8 cellular contexts compared by ENCODE assay signal in genomic region chr1:21251773-21252471, GRCh38. TPM values are rescaled to one million over a fixed set of nuclear protein-coding genes. Genes with fewer than 3 reads are reported as not detected.
A peak's percentile ranks its signal among the peaks of the same experiment; 100 is the strongest.
DNase-seq lines count a peak whose midpoint lies in the region; ATAC-seq and TF ChIP-seq lines count a peak whose summit lies in the region.

No MANE protein-coding gene starts in this region.

- no peak for TF ChIP-seq CTCF in AG09309 (IDR thresholded peaks at IDR 0.05; ENCODE audit: control insufficient read depth, insufficient read depth, low read depth, low read length, missing control alignments)
- no peak for TF ChIP-seq CTCF in MCF 10A (IDR thresholded peaks at IDR 0.05; ENCODE audit: unreplicated experiment)
- no peak for TF ChIP-seq CTCF in lower lobe of right lung (IDR thresholded peaks at IDR 0.05)
- TF ChIP-seq CTCF in transverse colon (IDR thresholded peaks at IDR 0.05): no peak

- ATAC-seq in lower lobe of right lung (peak; percentile 68 to 72), GM21528 (IDR thresholded peaks at IDR 0.05; ENCODE audit: low FRiP score, unreplicated experiment) (no peak), GM21515 (IDR thresholded peaks at IDR 0.05; ENCODE audit: unreplicated experiment) (no peak)

- no peak for TF ChIP-seq POLR2A in transverse colon (IDR thresholded peaks at IDR 0.05)

- H3K27me3 ChIP-seq in lower lobe of right lung (ENCODE audit: low read depth) (no peaks in the 10 kb centered on the region), transverse colon (no peaks in the 10 kb centered on the region)

- peaks cover 24% of the 10 kb centered on the region for H3K36me3 Mint-ChIP-seq in MCF 10A (ENCODE audit: insufficient read depth, unreplicated experiment)

- H3K36me3 ChIP-seq in lower lobe of right lung: peaks cover 72% of the 10 kb centered on the region
- H3K36me3 ChIP-seq in transverse colon: peaks cover 0 to 11% (median 5%) of the 10 kb centered on the region in 4 donors

- WGBS in transverse colon (ENCODE audit: low coverage in 1 of 2), 2 donors: 40 to 45% methylated on average over 1 to 4 of the region's 4 CpGs

- in situ Hi-C loops in transverse colon (cut with MboI; ENCODE audit: low pct_ligation_motif_present in 1 of 4, low pct_unique_long_range_greater_than_20kb in 1 of 4, low sequenced_read_pairs in 3 of 4): loop anchor here in 3 of 4 donors (5.0 to 10.0 kb wide), 2 partner anchors 113 to 115 kb away; no protein-coding TSS in a partner anchor

- no peaks in the 10 kb centered on the region for H3K9me3 Mint-ChIP-seq in MCF 10A (ENCODE audit: unreplicated experiment)

- H3K27ac Mint-ChIP-seq in MCF 10A (ENCODE audit: low read depth, unreplicated experiment): peak overlapping the region; percentile 96

- H3K4me3 Mint-ChIP-seq in MCF 10A (ENCODE audit: unreplicated experiment): peak overlapping the region; percentile 5

- H3K4me3 ChIP-seq in AG09309 (ENCODE audit: control insufficient read depth, low read depth, low read length) (no peak overlapping the region), lower lobe of right lung (no peak overlapping the region), transverse colon (no peak overlapping the region)

- peak; percentile 44 for TF ChIP-seq EP300 in transverse colon (IDR thresholded peaks at IDR 0.05; ENCODE audit: low read depth)

- CTCF ChIA-PET in MCF 10A (lab: Yijun Ruan, JAX): interaction anchor here (0.6 to 8.6 kb wide), 12 partner anchors 10 to 408 kb away, joined by 3 to 180 read pairs (median 4); no protein-coding TSS in a partner anchor

- intact Hi-C loops in MCF 10A (cut with micrococcal nuclease) (loop anchor here (10.0 kb wide), 1 partner anchor 343 kb away; no protein-coding TSS in a partner anchor), lower lobe of right lung (cut with DNase I) (loop anchor here (10.0 kb wide), 1 partner anchor 113 kb away; no protein-coding TSS in a partner anchor), transverse colon (cut with DNase I; ENCODE audit: low total_unique reads) (no loop called here)

- POLR2A ChIA-PET in MCF 10A (lab: Yijun Ruan, JAX): interaction anchor here (0.5 to 1.5 kb wide), 15 partner anchors 10 to 465 kb away, joined by 3 to 10 read pairs (median 4); partner anchors contain the start of genes ECE1 and HP1BP3

- peaks cover 12% of the 10 kb centered on the region for H3K4me1 Mint-ChIP-seq in MCF 10A (ENCODE audit: insufficient read depth, unreplicated experiment)

- peak overlapping the region; percentile 36 for H3K27ac ChIP-seq in lower lobe of right lung
- peak overlapping the region; percentile 78 to 88 (median 84) for H3K27ac ChIP-seq in transverse colon

- DNase-seq in AG09309 (ENCODE audit: low read depth) (peak; percentile 81), LHCN-M2 (ENCODE audit: low read depth) (peak; percentile 95), MCF 10A (ENCODE audit: unreplicated experiment) (peak; percentile 88), lower lobe of right lung (no peak), transverse colon (peak; percentile 60), UCSD-AML1 (lab: John Stamatoyannopoulos, UW; ENCODE audit: unreplicated experiment) (no peak)

- H3K4me1 ChIP-seq in lower lobe of right lung: peaks cover 23% of the 10 kb centered on the region
- peaks cover 12 to 47% (median 25%) of the 10 kb centered on the region in 4 donors for H3K4me1 ChIP-seq in transverse colon

- H3K9me3 ChIP-seq in lower lobe of right lung: no peaks in the 10 kb centered on the region
- H3K9me3 ChIP-seq in transverse colon: no peaks in the 10 kb centered on the region

- BruUV-seq in MCF 10A (replicated peaks; lab: Mats Ljungman, UMichigan): no TSS peak

- no peaks in the 10 kb centered on the region for H3K27me3 Mint-ChIP-seq in MCF 10A (ENCODE audit: insufficient read depth, unreplicated experiment)

RNA-seq across cellular contexts. Expression of gene ECE1, which starts 38.3 kb away (rescaled TPM):
- 50.5 and 61.5 TPM in 2 replicates for total RNA-seq in LHCN-M2 (2014; rRNA removed)
- polyA plus RNA-seq in LHCN-M2 (2012): 54.0 TPM
- 40.0 and 46.8 TPM in 2 replicates for total RNA-seq in MCF 10A (2022)
- total RNA-seq in lower lobe of right lung: 90.9 TPM
- total RNA-seq in transverse colon: 100 to 1,000 TPM in 3 of 4 donors, 10 to 100 TPM in 1; 55.9 to 149 (median 112) TPM

Comparison
In these comparisons a context has a peak if more than half of its experiments do, and no peak if none do; other contexts are left out.
1. DNase-seq: peak in AG09309 (single experiment), LHCN-M2 (single experiment), MCF 10A (single experiment) and transverse colon (single experiment); none in lower lobe of right lung (single experiment) and UCSD-AML1 (single experiment).
2. ATAC-seq: peak in lower lobe of right lung (2 of 2); none in GM21528 (single experiment) and GM21515 (single experiment).